In genomic region chr16:85480727-85481101, GRCh38 we compare ENCODE assay signal across 1 cellular context.
TF ChIP-seq lines count a peak whose summit lies in the region.

No MANE protein-coding gene starts in this region.

TF ChIP-seq in GM12878, 131 proteins besides CTCF, POLR2A, EP300 and RAD21 (continued from another document):
- TF ChIP-seq, protein P1, sequence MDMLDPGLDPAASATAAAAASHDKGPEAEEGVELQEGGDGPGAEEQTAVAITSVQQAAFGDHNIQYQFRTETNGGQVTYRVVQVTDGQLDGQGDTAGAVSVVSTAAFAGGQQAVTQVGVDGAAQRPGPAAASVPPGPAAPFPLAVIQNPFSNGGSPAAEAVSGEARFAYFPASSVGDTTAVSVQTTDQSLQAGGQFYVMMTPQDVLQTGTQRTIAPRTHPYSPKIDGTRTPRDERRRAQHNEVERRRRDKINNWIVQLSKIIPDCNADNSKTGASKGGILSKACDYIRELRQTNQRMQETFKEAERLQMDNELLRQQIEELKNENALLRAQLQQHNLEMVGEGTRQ (IDR thresholded peaks at IDR 0.05; ENCODE audit: borderline replicate concordance, low read depth, low read length), result no peak
- TF ChIP-seq SMARCA5 (IDR thresholded peaks at IDR 0.05) (no peak), POLR2AphosphoS2 (IDR thresholded peaks at IDR 0.05; ENCODE audit: low read depth, low read length) (no peak)
